In genomic region chr17:59756236-59756818, GRCh38 we compare ENCODE assay signal across 1 cellular context.
TF ChIP-seq lines count a peak whose summit lies in the region.

No MANE protein-coding gene starts in this region.

TF ChIP-seq in SK-N-SH treated with all-trans-retinoic acid at 6 μM for 48 hours, 23 proteins besides CTCF, POLR2A, EP300 and RAD21 (continued from another document):
- TF ChIP-seq TSHZ2 (CRISPR knock-in tag; IDR thresholded peaks at IDR 0.05), result no peak
- TF ChIP-seq BACH2 (CRISPR knock-in tag; IDR thresholded peaks at IDR 0.05; ENCODE audit: borderline replicate concordance), result no peak
- peak; percentile 43; the same call in 1 of the 2 replicates for TF ChIP-seq CSDC2 (CRISPR knock-in tag; IDR thresholded peaks at IDR 0.05)
TF ChIP-seq in SK-N-SH treated with all-trans-retinoic acid at 6 μM for 48 hours: peak in this region for 12.
